8 cellular contexts compared by ENCODE assay signal in the genomic region with DNA sequence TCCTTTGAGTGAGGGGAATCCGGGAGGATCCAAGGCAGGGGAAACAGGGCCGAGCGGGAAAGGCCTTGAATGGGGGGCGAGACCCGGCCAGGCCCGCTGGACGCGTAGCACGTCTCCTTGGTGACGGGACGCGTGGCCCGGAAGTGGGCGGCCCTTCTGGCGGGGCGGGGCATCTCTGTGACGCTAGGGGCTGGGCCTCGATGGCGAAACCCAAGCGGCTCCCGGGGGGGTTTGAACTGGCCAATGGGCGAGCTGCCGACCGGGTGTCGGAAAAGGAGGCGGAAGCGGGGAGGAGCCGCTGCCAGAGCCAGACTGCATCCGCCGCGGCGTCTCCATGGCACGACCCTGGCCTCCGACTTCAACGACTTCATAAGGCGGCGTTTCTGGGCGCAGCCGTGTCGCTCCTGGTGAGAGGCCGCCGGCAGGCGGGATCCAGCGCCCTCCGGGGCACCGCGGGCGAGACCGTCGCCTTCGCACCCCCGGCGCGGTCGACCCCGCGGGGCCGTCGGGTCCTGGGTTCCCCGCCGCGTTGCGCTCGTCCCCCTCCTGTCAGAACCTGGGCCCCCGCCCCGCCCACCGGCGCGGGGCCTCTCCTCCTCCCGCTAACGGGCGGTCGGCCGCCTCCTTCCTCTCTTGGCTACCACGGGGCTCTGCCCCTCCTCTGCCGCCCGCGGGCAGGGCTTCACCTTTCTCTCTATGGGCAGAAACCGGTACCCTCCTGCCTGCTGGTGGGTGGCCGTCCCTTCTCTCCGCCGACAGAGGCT. TPM values are rescaled to one million over a fixed set of nuclear protein-coding genes. Genes with fewer than 3 reads are reported as not detected.
DNase-seq lines count a peak whose midpoint lies in the region; ATAC-seq and TF ChIP-seq lines count a peak whose summit lies in the region.

A gene (plus strand): TSS at position 158 of the 764 bp plus-strand sequence. CDS start 86 bp downstream, at position 244.

- ATAC-seq in GM21619 (IDR thresholded peaks at IDR 0.05; ENCODE audit: unreplicated experiment), result peak; percentile 75
- ATAC-seq in PC-3, result peak; percentile 88

- no peaks in the 10 kb centered on the region for H3K9me3 ChIP-seq in PC-3 (ENCODE audit: low read length)

- H3K27me3 ChIP-seq in PC-3 (ENCODE audit: low read length), result no peaks in the 10 kb centered on the region

- no peaks in the 10 kb centered on the region for H3F3A ChIP-seq in PC-3 (ENCODE audit: low read length, unreplicated experiment)

- H3K9ac ChIP-seq in PC-3 (ENCODE audit: low read length), result peak within 1 kb of the TSS; percentile 75

- no peaks in the 10 kb centered on the region; the same call in none of the 2 replicates for H3K4me1 ChIP-seq in PC-3 (ENCODE audit: insufficient read depth, low read length)

- no peak for TF ChIP-seq CTCF in PC-3 (conservative IDR thresholded peaks at IDR 0.05; ENCODE audit: low read depth, low read length)

- BruUV-seq in PC-3 (replicated peaks; lab: Mats Ljungman, UMichigan), result no TSS peak

- CTCF ChIA-PET in PC-3 (lab: Charles Lee), result interaction anchor here (0.6 kb wide), 1 partner anchor 35 kb away, joined by 3 read pairs; no protein-coding TSS in a partner anchor

- DNase-seq in DMS153 treated with DMSO at 0.1 percent for 48 hours (lab: John Stamatoyannopoulos, UW; ENCODE audit: unreplicated experiment) (peak; percentile 94), PC-3 (peak; percentile 92), activated T-cell treated with anti-CD3 and anti-CD28 coated beads for 4 hours (peak; percentile 98), epithelial cell of prostate (ENCODE audit: low read depth, low spot score) (peak; percentile 62), mucosa of gallbladder (ENCODE audit: low spot score) (peak; percentile 98)
- DNase-seq in Jurkat, Clone E6-1 (ENCODE audit: low read depth, low spot score), result peak; percentile 95
- DNase-seq in stimulated activated CD8-positive, alpha-beta memory T cell treated with anti-CD3 and anti-CD28 coated beads, Interleukin-4, amount 100 ng/mL, for 24 hours (ENCODE audit: low read depth), result peak; percentile 98

- no peaks in the 10 kb centered on the region for H4K20me1 ChIP-seq in PC-3 (ENCODE audit: low read length)

- peaks cover 8% of the 10 kb centered on the region for H3K79me2 ChIP-seq in PC-3 (ENCODE audit: low read length)

- intact Hi-C loops in PC-3 (cut with micrococcal nuclease), result no loop called here

- H3K27ac ChIP-seq in PC-3 (ENCODE audit: low read length) (peak within 1 kb of the TSS; percentile 44; the same call in 1 of the 2 replicates), epithelial cell of prostate (peak within 1 kb of the TSS; percentile 66)

- POLR2A ChIA-PET in PC-3 (lab: Charles Lee; ENCODE audit: unreplicated experiment), result interaction anchor here (0.7 kb wide), 1 partner anchor 229 kb away, joined by 3 read pairs; no protein-coding TSS in a partner anchor

- H2AFZ ChIP-seq in PC-3 (ENCODE audit: low read length), result peak within 1 kb of the TSS; percentile 96

- no peaks in the 10 kb centered on the region for H3K9me2 ChIP-seq in PC-3 (replicated peaks; ENCODE audit: low read length)

- H3K4me3 ChIP-seq in Jurkat, Clone E6-1 (ENCODE audit: low read length), result peak within 1 kb of the TSS; percentile 84
- H3K4me3 ChIP-seq in PC-3 (ENCODE audit: low read length), result peak within 1 kb of the TSS; percentile 77

- peak within 1 kb of the TSS; percentile 96 for H3K4me2 ChIP-seq in PC-3 (ENCODE audit: low read length)

- no peaks in the 10 kb centered on the region for H3K36me3 ChIP-seq in PC-3 (ENCODE audit: low read depth, low read length)

RNA-seq across cellular contexts. Expression of the gene that starts here (rescaled TPM):
- polyA plus RNA-seq in Jurkat, Clone E6-1 (2012; ENCODE audit: insufficient read depth, insufficient read length), result 86.2 TPM
- 31.2 and 35.0 TPM in 2 replicates for total RNA-seq in PC-3 (2014; rRNA removed)
- 26.4 TPM for total RNA-seq in mucosa of gallbladder

Comparison
In these comparisons a context has a peak if more than half of its experiments do, and no peak if none do; other contexts are left out.
1. Peak in every context shown above with its lines: DNase-seq, ATAC-seq, H3K4me3 ChIP-seq and H3K27ac ChIP-seq.